In genomic region chr4:100034265-100034664, GRCh38 we compare ENCODE assay signal across 29 cellular contexts.
"Had no signal": no experiment of that assay in that cellular context is flagged by ENCODE, and none has a peak within 500 bp of the region (broad histone marks: within the 10 kb centered on the region; RNA-seq: fewer than 3 reads in every experiment).

No MANE protein-coding gene starts in this region.

- ATAC-seq: natural killer cell; psoas muscle; right cardiac atrium; right lobe of liver; stimulated activated memory B cell treated with anti-CD40 and anti-IgM and Interleukin-4, amounts not matched to agents 10 μg/mL and 1 μg/mL and 100 μg/mL, for 72 hours; stimulated activated naive CD8-positive, alpha-beta T cell treated with anti-CD3 and anti-CD28 coated beads, Interleukin-15, amount 100 ng/mL, for 72 hours; stimulated activated naive CD8-positive, alpha-beta T cell treated with anti-CD3 and anti-CD28 coated beads, Interleukin-15, Interleukin-2, amounts not matched to agents 100 U/mL and 50 U/mL, for 24 hours; upper lobe of right lung had no signal

- H3K4me1 ChIP-seq: neural progenitor cell, parathyroid adenoma, psoas muscle, right lobe of liver, sigmoid colon, spleen, suprapubic skin, testis, tibial artery, transverse colon, upper lobe of right lung, uterus had no signal

- H3K36me3 ChIP-seq: neural progenitor cell, ovary, right lobe of liver, sigmoid colon, spleen, suprapubic skin, tibial artery, transverse colon, upper lobe of right lung, uterus had no signal

- H3K9me3 ChIP-seq: ovary, psoas muscle, right lobe of liver, sigmoid colon, suprapubic skin, testis, transverse colon, upper lobe of right lung, uterus had no signal

- H3K9ac ChIP-seq: neural progenitor cell, parathyroid adenoma had no signal

- DNase-seq: natural killer cell; occipital lobe; ovary; posterior cingulate gyrus; psoas muscle; right cardiac atrium; right lobe of liver; sigmoid colon; spleen; stimulated activated CD4-positive, alpha-beta T cell treated with anti-CD3 and anti-CD28 coated beads, Interleukin-12 subunit alpha, Interleukin-12 subunit beta, amount 100 ng/mL, for 4 hours; stimulated activated CD4-positive, alpha-beta T cell treated with anti-CD3 and anti-CD28 coated beads, Interleukin-1b, Interleukin-23, amount 100 ng/mL, for 48 hours; stimulated activated CD4-positive, alpha-beta T cell treated with anti-CD3 and anti-CD28 coated beads, Interleukin-4, amount 100 ng/mL, for 1 hour; stimulated activated CD4-positive, alpha-beta T cell treated with anti-CD3 and anti-CD28 coated beads, Interleukin-4, amount 100 ng/mL, for 4 hours; stimulated activated CD8-positive, alpha-beta memory T cell treated with anti-CD3 and anti-CD28 coated beads, Interleukin-4, amount 100 ng/mL, for 48 hours; stimulated activated naive CD4-positive, alpha-beta T cell; stimulated activated naive CD8-positive, alpha-beta T cell treated with anti-CD3 and anti-CD28 coated beads, Interleukin-15, amount 100 ng/mL, for 72 hours; stimulated activated naive CD8-positive, alpha-beta T cell treated with anti-CD3 and anti-CD28 coated beads, Interleukin-15, Interleukin-2, amounts not matched to agents 100 U/mL and 50 U/mL, for 24 hours; substantia nigra; testis; tibial artery; transverse colon; upper lobe of right lung; uterus had no signal

- H3K27ac ChIP-seq: neural progenitor cell, ovary, parathyroid adenoma, psoas muscle, right lobe of liver, sigmoid colon, skin epidermis, spleen, suprapubic skin, testis, tibial artery, transverse colon, upper lobe of right lung, uterus had no signal

- H3K4me3 ChIP-seq: neural progenitor cell, ovary, psoas muscle, right lobe of liver, sigmoid colon, skin epidermis, smooth muscle cell, spleen, suprapubic skin, testis, tibial artery, transverse colon, upper lobe of right lung, uterus had no signal

- H2AFZ ChIP-seq: neural progenitor cell, parathyroid adenoma had no signal

- H3K27me3 ChIP-seq: neural progenitor cell, ovary, right lobe of liver, sigmoid colon, spleen, suprapubic skin, testis, tibial artery, transverse colon, upper lobe of right lung, uterus had no signal

- H3K4me2 ChIP-seq: neural progenitor cell, smooth muscle cell had no signal
